1 cellular context compared by ENCODE assay signal in genomic region chr17:60646701-60647100, GRCh38.
TF ChIP-seq lines count a peak whose summit lies in the region.

No MANE protein-coding gene starts in this region.

TF ChIP-seq in K562, 482 proteins besides CTCF, POLR2A, EP300 and RAD21:
- TF ChIP-seq NUFIP1 (IDR thresholded peaks at IDR 0.05; ENCODE audit: partially characterized antibody) (no peak), SLC30A9 (CRISPR knock-in tag; IDR thresholded peaks at IDR 0.05) (no peak), ETV5 (CRISPR knock-in tag; IDR thresholded peaks at IDR 0.05; ENCODE audit: low read depth) (no peak), ZNF584 (CRISPR knock-in tag; IDR thresholded peaks at IDR 0.05; ENCODE audit: low read depth) (no peak), TRIM28 (IDR thresholded peaks at IDR 0.05) (no peak), MEF2D (tag; conservative IDR thresholded peaks at IDR 0.05; ENCODE audit: low read depth) (no peak), NR2C2 (CRISPR knock-in tag; IDR thresholded peaks at IDR 0.05) (no peak), NR2C2 (tag; IDR thresholded peaks at IDR 0.05) (0 out of 2 replicates have a peak, but pooled peaks have one; percentile 19), KDM2B (CRISPR knock-in tag; IDR thresholded peaks at IDR 0.05) (no peak), TARDBP (IDR thresholded peaks at IDR 0.05) (no peak)
- TF ChIP-seq, protein P1, sequence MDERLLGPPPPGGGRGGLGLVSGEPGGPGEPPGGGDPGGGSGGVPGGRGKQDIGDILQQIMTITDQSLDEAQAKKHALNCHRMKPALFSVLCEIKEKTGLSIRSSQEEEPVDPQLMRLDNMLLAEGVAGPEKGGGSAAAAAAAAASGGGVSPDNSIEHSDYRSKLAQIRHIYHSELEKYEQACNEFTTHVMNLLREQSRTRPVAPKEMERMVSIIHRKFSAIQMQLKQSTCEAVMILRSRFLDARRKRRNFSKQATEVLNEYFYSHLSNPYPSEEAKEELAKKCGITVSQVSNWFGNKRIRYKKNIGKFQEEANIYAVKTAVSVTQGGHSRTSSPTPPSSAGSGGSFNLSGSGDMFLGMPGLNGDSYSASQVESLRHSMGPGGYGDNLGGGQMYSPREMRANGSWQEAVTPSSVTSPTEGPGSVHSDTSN (CRISPR knock-in tag; IDR thresholded peaks at IDR 0.05; ENCODE audit: low read depth): no peak
- TF ChIP-seq, protein P1 (tag; conservative IDR thresholded peaks at IDR 0.05; ENCODE audit: low read depth): no peak
- TF ChIP-seq, protein P2, sequence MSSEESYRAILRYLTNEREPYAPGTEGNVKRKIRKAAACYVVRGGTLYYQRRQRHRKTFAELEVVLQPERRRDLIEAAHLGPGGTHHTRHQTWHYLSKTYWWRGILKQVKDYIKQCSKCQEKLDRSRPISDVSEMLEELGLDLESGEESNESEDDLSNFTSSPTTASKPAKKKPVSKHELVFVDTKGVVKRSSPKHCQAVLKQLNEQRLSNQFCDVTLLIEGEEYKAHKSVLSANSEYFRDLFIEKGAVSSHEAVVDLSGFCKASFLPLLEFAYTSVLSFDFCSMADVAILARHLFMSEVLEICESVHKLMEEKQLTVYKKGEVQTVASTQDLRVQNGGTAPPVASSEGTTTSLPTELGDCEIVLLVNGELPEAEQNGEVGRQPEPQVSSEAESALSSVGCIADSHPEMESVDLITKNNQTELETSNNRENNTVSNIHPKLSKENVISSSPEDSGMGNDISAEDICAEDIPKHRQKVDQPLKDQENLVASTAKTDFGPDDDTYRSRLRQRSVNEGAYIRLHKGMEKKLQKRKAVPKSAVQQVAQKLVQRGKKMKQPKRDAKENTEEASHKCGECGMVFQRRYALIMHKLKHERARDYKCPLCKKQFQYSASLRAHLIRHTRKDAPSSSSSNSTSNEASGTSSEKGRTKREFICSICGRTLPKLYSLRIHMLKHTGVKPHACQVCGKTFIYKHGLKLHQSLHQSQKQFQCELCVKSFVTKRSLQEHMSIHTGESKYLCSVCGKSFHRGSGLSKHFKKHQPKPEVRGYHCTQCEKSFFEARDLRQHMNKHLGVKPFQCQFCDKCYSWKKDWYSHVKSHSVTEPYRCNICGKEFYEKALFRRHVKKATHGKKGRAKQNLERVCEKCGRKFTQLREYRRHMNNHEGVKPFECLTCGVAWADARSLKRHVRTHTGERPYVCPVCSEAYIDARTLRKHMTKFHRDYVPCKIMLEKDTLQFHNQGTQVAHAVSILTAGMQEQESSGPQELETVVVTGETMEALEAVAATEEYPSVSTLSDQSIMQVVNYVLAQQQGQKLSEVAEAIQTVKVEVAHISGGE (CRISPR knock-in tag; IDR thresholded peaks at IDR 0.05): peak in 1 of 3 experiments; percentile 66; a peak in 1 of 6 replicates
TF ChIP-seq in K562: peak in this region for 2.
